In the genomic region with DNA sequence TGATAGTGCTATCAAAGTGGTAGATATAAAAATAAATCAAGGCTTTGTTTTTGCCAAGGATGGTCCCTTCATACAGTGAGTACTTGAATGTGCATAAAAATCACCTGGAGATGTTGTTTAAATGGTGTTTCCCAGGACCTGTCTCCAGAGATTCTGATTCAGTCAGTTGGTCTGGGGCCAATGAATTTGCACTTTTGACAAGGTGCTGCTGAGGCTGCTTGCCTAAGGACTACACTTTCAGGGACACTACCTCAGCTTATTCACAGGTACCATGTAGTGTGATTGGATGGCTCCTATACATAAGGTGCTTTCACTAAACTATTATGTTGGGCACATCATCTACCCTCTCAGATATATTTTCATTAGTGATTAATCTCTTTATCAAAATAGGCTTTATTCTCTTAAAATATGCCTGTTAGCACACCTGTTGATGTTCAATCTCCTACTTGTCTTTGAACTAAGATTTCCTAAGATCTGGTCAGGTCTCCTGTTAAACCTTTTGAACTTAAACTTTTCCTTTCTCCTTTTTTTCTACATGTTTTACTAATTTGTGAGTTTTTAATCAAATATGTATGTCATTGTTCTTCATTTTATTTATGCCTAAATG, we compare ENCODE assay signal across 16 cellular contexts. TPM values are rescaled to one million over a fixed set of nuclear protein-coding genes. Genes with fewer than 3 reads are reported as not detected.
A peak's percentile ranks its signal among the peaks of the same experiment; 100 is the strongest.
DNase-seq lines count a peak whose midpoint lies in the region; ATAC-seq and TF ChIP-seq lines count a peak whose summit lies in the region.
"Had no signal": no experiment of that assay in that cellular context is flagged by ENCODE, and none has a peak within 500 bp of the region (broad histone marks: within the 10 kb centered on the region; RNA-seq: fewer than 3 reads in every experiment).

No MANE protein-coding gene starts in this region.

- H3K27ac Mint-ChIP-seq in T-helper 17 cell: peak overlapping the region; percentile 75
- H3K27ac Mint-ChIP-seq in stimulated activated effector memory CD8-positive, alpha-beta T cell treated with anti-CD3 and anti-CD28 coated beads, Interleukin-12 subunit alpha, Interleukin-12 subunit beta, amount 100 ng/mL, for 72 hours: no peak overlapping the region

- H3K9me3 ChIP-seq in right atrium auricular region (no peaks in the 10 kb centered on the region), T-helper 17 cell (ENCODE audit: control insufficient read depth, low read length, poor library complexity, severe bottlenecking) (no peaks in the 10 kb centered on the region)

- H3K36me3 ChIP-seq in right atrium auricular region: peaks cover 20% of the 10 kb centered on the region

- H3K27me3 ChIP-seq in right atrium auricular region: no peaks in the 10 kb centered on the region

- H3K4me3 ChIP-seq in right atrium auricular region (no peak overlapping the region), epithelial cell of esophagus (ENCODE audit: low read length) (no peak overlapping the region)
- H3K4me3 ChIP-seq: SK-N-MC had no signal

- H3K4me1 ChIP-seq in right atrium auricular region: peaks cover 0 to 20% of the 10 kb centered on the region in 2 donors

- peaks cover 3% of the 10 kb centered on the region for H3K9me3 Mint-ChIP-seq in stimulated activated effector memory CD8-positive, alpha-beta T cell treated with anti-CD3 and anti-CD28 coated beads, Interleukin-12 subunit alpha, Interleukin-12 subunit beta, amount 100 ng/mL, for 72 hours

- TF ChIP-seq CTCF in right atrium auricular region (IDR thresholded peaks at IDR 0.05): no peak
- no peak for TF ChIP-seq CTCF in epithelial cell of esophagus (IDR thresholded peaks at IDR 0.05; ENCODE audit: insufficient read depth, low read depth, low read length, missing control alignments)

- peaks cover 16% of the 10 kb centered on the region for H3K4me1 Mint-ChIP-seq in T-helper 17 cell
- peaks cover 26% of the 10 kb centered on the region for H3K4me1 Mint-ChIP-seq in stimulated activated effector memory CD8-positive, alpha-beta T cell treated with anti-CD3 and anti-CD28 coated beads, Interleukin-12 subunit alpha, Interleukin-12 subunit beta, amount 100 ng/mL, for 72 hours

- H3K27ac ChIP-seq in right atrium auricular region: no peak overlapping the region
- H3K27ac ChIP-seq: SK-N-MC had no signal

- ATAC-seq in Right ventricle myocardium superior (ENCODE audit: poor library complexity): peak; percentile 49
- ATAC-seq in T-helper 17 cell: no peak
- no peak for ATAC-seq in stimulated activated effector memory CD8-positive, alpha-beta T cell treated with anti-CD3 and anti-CD28 coated beads, Interleukin-12 subunit alpha, Interleukin-12 subunit beta, amount 100 ng/mL, for 72 hours
- ATAC-seq in GM19035 (IDR thresholded peaks at IDR 0.05; ENCODE audit: unreplicated experiment): no peak
- ATAC-seq: HCT116, Panc1 had no signal

- DNase-seq in Right ventricle myocardium superior: no peak
- DNase-seq in right atrium auricular region (ENCODE audit: low spot score): no peak
- no peak for DNase-seq in T-helper 17 cell
- DNase-seq in epithelial cell of esophagus (ENCODE audit: low read depth): peak; percentile 32
- DNase-seq in renal cortical epithelial cell (ENCODE audit: low read depth): peak; percentile 31
- DNase-seq in stimulated activated effector memory CD8-positive, alpha-beta T cell treated with anti-CD3 and anti-CD28 coated beads, Interleukin-12 subunit alpha, Interleukin-12 subunit beta, amount 100 ng/mL, for 72 hours (ENCODE audit: low spot score in 2 of 2): no peak
- DNase-seq in AG08396 (ENCODE audit: low spot score): no peak
- DNase-seq: NCI-H1048, NCI-H1436 treated with DMSO at 0.1 percent for 48 hours, NCI-H2081, NCI-H510A treated with DMSO at 0.1 percent for 48 hours, NCI-H82 had no signal

- no peak overlapping the region for H3K4me3 Mint-ChIP-seq in T-helper 17 cell
- H3K4me3 Mint-ChIP-seq in stimulated activated effector memory CD8-positive, alpha-beta T cell treated with anti-CD3 and anti-CD28 coated beads, Interleukin-12 subunit alpha, Interleukin-12 subunit beta, amount 100 ng/mL, for 72 hours: no peak overlapping the region

- no peaks in the 10 kb centered on the region for H3K36me3 Mint-ChIP-seq in T-helper 17 cell (ENCODE audit: low read depth)
- H3K36me3 Mint-ChIP-seq in stimulated activated effector memory CD8-positive, alpha-beta T cell treated with anti-CD3 and anti-CD28 coated beads, Interleukin-12 subunit alpha, Interleukin-12 subunit beta, amount 100 ng/mL, for 72 hours: peaks cover 62% of the 10 kb centered on the region

- H3K27me3 Mint-ChIP-seq in T-helper 17 cell: no peaks in the 10 kb centered on the region

- intact Hi-C loops in Right ventricle myocardium superior (cut with DNase I): no loop called here

RNA-seq across cellular contexts. Expression of a gene that starts 24.3 kb away (rescaled TPM):
- total RNA-seq in Right ventricle myocardium superior: 344 TPM
- 100 to 1,000 TPM; 127 to 148 TPM for total RNA-seq in right atrium auricular region
- total RNA-seq in T-helper 17 cell: 100 to 1,000 TPM in 1 of 2 donors, 10 to 100 TPM in 1; 81.0 to 135 TPM
- total RNA-seq in renal cortical epithelial cell: 314 and 390 TPM in 2 replicates

Comparison
In these comparisons a context has a peak if more than half of its experiments do, and no peak if none do; other contexts are left out.
1. DNase-seq: peak in epithelial cell of esophagus (single experiment) and renal cortical epithelial cell (single experiment); none in Right ventricle myocardium superior (single experiment), right atrium auricular region (single experiment), T-helper 17 cell (0 of 3), stimulated activated effector memory CD8-positive, alpha-beta T cell treated with anti-CD3 and anti-CD28 coated beads, Interleukin-12 subunit alpha, Interleukin-12 subunit beta, amount 100 ng/mL, for 72 hours (0 of 2) and AG08396 (single experiment).